In the genomic region with DNA sequence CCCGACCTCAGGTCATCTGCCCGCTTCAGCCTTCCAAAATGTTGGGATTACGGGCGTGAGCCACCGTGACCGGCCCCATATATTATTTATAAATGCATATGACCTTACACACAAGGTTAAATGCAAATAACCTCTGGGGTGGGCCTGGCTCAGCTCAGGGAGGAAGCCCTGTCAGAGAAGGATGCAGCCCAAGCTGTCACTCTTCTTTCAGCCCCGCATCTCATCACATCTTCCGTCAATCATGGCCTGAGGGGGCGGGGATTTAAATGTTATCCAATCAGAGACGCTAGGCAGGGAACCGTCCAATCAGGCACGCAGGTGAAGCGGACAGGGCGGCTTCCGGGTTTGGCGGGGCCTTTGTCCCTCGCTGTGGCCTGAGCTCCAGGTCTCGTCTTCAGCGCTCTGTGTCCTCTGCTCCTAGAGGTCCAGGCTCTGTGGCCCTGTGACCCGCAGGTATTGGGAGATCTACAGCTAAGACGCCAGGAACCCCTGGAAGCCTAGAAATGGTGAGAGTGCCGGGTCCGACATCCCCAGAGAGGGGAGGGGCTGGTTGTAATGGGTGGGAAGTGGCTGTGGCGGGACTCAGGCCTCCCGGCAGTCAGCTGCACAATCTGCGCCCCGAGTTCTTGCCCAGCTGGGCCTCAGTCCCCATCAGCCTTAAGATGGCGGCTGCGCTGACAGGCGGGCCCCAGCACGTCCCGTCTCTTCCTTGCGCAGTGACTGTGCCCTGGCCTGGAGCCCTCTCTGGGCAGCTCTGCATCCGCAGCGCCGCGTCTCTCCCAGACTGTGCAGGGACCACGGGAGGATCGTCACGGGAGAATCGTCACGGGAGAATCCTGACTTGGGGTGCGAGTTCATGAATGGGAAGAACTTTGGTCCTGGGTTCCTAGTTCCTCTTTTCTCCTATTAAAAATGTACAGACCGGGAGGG, we compare ENCODE assay signal across 8 cellular contexts. TPM values are rescaled to one million over a fixed set of nuclear protein-coding genes. Genes with fewer than 3 reads are reported as not detected.
A peak's percentile ranks its signal among the peaks of the same experiment; 100 is the strongest.
DNase-seq lines count a peak whose midpoint lies in the region; ATAC-seq and TF ChIP-seq lines count a peak whose summit lies in the region.

A gene (plus strand): TSS at position 360 of the 930 bp plus-strand sequence. CDS start 144 bp downstream, at position 504.

- H3K36me3 ChIP-seq in NT2/D1 (ENCODE audit: insufficient read depth, insufficient read length, low read length) (peaks cover 32% of the 10 kb centered on the region), endodermal cell (ENCODE audit: control insufficient read depth, insufficient read depth, low read length) (peaks cover 29% of the 10 kb centered on the region)

- DNase-seq in COLO829 (ENCODE audit: low spot score) (peak; percentile 77), HUDEP-2 (lab: John Stamatoyannopoulos, UW; ENCODE audit: unreplicated experiment in 76 of 76) (peak in 75 of 76 experiments; percentile 41 to 97 (median 87)), NT2/D1 (ENCODE audit: low read depth, low spot score) (peak; percentile 98), endodermal cell (peak; percentile 99), mesenteric fat pad (ENCODE audit: low spot score) (peak; percentile 95)
- DNase-seq in activated CD8-positive, alpha-beta memory T cell treated with anti-CD3 and anti-CD28 coated beads, Interleukin-2, amount 10 ng/mL, durations not matched to agents 7 days and 5 days, result peak; percentile 98
- peak; percentile 71 for DNase-seq in stimulated activated CD8-positive, alpha-beta memory T cell treated with anti-CD3 and anti-CD28 coated beads, Interleukin-15, amount 100 ng/mL, for 24 hours (ENCODE audit: low read depth)

- 6 to 7% methylated on average over 23 to 44 of the region's 44 CpGs for WGBS in endodermal cell (ENCODE audit: insufficient coverage in 1 of 2, insufficient read length in 1 of 2), 2 experiments

- peaks cover 38% of the 10 kb centered on the region for H3K36me3 Mint-ChIP-seq in activated CD8-positive, alpha-beta memory T cell treated with anti-CD3 and anti-CD28 coated beads, Interleukin-2, amount 10 ng/mL, durations not matched to agents 7 days and 5 days
- H3K36me3 Mint-ChIP-seq in endodermal cell (ENCODE audit: low read depth), result peaks cover 31% of the 10 kb centered on the region

- CTCF ChIA-PET in activated CD8-positive, alpha-beta memory T cell treated with anti-CD3 and anti-CD28 coated beads, Interleukin-2, amount 10 ng/mL, durations not matched to agents 7 days and 5 days (lab: Charles Lee), result interaction anchor here (1.2 to 1.9 kb wide), 4 partner anchors 11 to 121 kb away, joined by 4 to 7 read pairs (median 4); a partner anchor contains a TSS

- H3K27ac ChIP-seq in endodermal cell (ENCODE audit: low read depth, low read length), result peak within 1 kb of the TSS; percentile 95

- peaks cover 34% of the 10 kb centered on the region for H3K4me1 Mint-ChIP-seq in activated CD8-positive, alpha-beta memory T cell treated with anti-CD3 and anti-CD28 coated beads, Interleukin-2, amount 10 ng/mL, durations not matched to agents 7 days and 5 days
- H3K4me1 Mint-ChIP-seq in endodermal cell, result peaks cover 5% of the 10 kb centered on the region

- peak; percentile 87 for ATAC-seq in GM21367 (IDR thresholded peaks at IDR 0.05; ENCODE audit: unreplicated experiment)
- peak; percentile 97 for ATAC-seq in activated CD8-positive, alpha-beta memory T cell treated with anti-CD3 and anti-CD28 coated beads, Interleukin-2, amount 10 ng/mL, durations not matched to agents 7 days and 5 days

- TF ChIP-seq CTCF in endodermal cell (conservative IDR thresholded peaks at IDR 0.05), result no peak

- peak within 1 kb of the TSS; percentile 98 for H3K4me3 Mint-ChIP-seq in activated CD8-positive, alpha-beta memory T cell treated with anti-CD3 and anti-CD28 coated beads, Interleukin-2, amount 10 ng/mL, durations not matched to agents 7 days and 5 days
- H3K4me3 Mint-ChIP-seq in endodermal cell, result peak within 1 kb of the TSS; percentile 100

- H3K27me3 ChIP-seq in NT2/D1 (ENCODE audit: insufficient read depth, insufficient read length) (no peaks in the 10 kb centered on the region), endodermal cell (ENCODE audit: control insufficient read depth, insufficient read depth, low read length, poor library complexity, severe bottlenecking) (no peaks in the 10 kb centered on the region)

- H3K9ac ChIP-seq in NT2/D1 (ENCODE audit: insufficient read length, low read depth) (peak within 1 kb of the TSS; percentile 97), endodermal cell (ENCODE audit: extremely low read depth, low read length, poor library complexity, severe bottlenecking) (peak within 1 kb of the TSS; percentile 87)

- no peaks in the 10 kb centered on the region for H3K9me3 ChIP-seq in NT2/D1 (ENCODE audit: insufficient read depth, low read length)
- no peaks in the 10 kb centered on the region for H3K9me3 ChIP-seq in endodermal cell (ENCODE audit: control insufficient read depth, low read length)

- H3K4me3 ChIP-seq in NT2/D1 (ENCODE audit: insufficient read length, low read depth) (peak within 1 kb of the TSS; percentile 96), endodermal cell (ENCODE audit: low read length) (peak within 1 kb of the TSS; percentile 97)

- peak within 1 kb of the TSS; percentile 100 for H3K27ac Mint-ChIP-seq in activated CD8-positive, alpha-beta memory T cell treated with anti-CD3 and anti-CD28 coated beads, Interleukin-2, amount 10 ng/mL, durations not matched to agents 7 days and 5 days
- peak within 1 kb of the TSS; percentile 99 for H3K27ac Mint-ChIP-seq in endodermal cell

- no peaks in the 10 kb centered on the region for H3K27me3 Mint-ChIP-seq in activated CD8-positive, alpha-beta memory T cell treated with anti-CD3 and anti-CD28 coated beads, Interleukin-2, amount 10 ng/mL, durations not matched to agents 7 days and 5 days
- no peaks in the 10 kb centered on the region for H3K27me3 Mint-ChIP-seq in endodermal cell (ENCODE audit: insufficient read depth)

- H3K4me1 ChIP-seq in NT2/D1 (ENCODE audit: insufficient read depth, insufficient read length) (no peaks in the 10 kb centered on the region), endodermal cell (ENCODE audit: control insufficient read depth, insufficient read depth, low read length) (no peaks in the 10 kb centered on the region)

- H3K9me3 Mint-ChIP-seq in activated CD8-positive, alpha-beta memory T cell treated with anti-CD3 and anti-CD28 coated beads, Interleukin-2, amount 10 ng/mL, durations not matched to agents 7 days and 5 days (ENCODE audit: low read depth), result peaks cover 4% of the 10 kb centered on the region
- H3K9me3 Mint-ChIP-seq in endodermal cell, result no peaks in the 10 kb centered on the region

RNA-seq across cellular contexts. Expression of the gene that starts here (rescaled TPM):
- 10 to 100 TPM; 20.8 to 28.5 TPM for total RNA-seq in activated CD8-positive, alpha-beta memory T cell treated with anti-CD3 and anti-CD28 coated beads, Interleukin-2, amount 10 ng/mL, durations not matched to agents 7 days and 5 days
- total RNA-seq in endodermal cell (10 to 100 TPM; 14.0 to 14.6 TPM), mesenteric fat pad (8.1 TPM)
- polyA plus RNA-seq in endodermal cell (2013, experiment 1 of 2), result 7.9 TPM
- polyA plus RNA-seq in endodermal cell (2013, experiment 2 of 2), result 9.2 TPM

Comparison
In these comparisons a context has a peak if more than half of its experiments do, and no peak if none do; other contexts are left out.
1. Peak in every context shown above with its lines: DNase-seq, ATAC-seq, H3K4me3 ChIP-seq and H3K27ac ChIP-seq.